In the genomic region with DNA sequence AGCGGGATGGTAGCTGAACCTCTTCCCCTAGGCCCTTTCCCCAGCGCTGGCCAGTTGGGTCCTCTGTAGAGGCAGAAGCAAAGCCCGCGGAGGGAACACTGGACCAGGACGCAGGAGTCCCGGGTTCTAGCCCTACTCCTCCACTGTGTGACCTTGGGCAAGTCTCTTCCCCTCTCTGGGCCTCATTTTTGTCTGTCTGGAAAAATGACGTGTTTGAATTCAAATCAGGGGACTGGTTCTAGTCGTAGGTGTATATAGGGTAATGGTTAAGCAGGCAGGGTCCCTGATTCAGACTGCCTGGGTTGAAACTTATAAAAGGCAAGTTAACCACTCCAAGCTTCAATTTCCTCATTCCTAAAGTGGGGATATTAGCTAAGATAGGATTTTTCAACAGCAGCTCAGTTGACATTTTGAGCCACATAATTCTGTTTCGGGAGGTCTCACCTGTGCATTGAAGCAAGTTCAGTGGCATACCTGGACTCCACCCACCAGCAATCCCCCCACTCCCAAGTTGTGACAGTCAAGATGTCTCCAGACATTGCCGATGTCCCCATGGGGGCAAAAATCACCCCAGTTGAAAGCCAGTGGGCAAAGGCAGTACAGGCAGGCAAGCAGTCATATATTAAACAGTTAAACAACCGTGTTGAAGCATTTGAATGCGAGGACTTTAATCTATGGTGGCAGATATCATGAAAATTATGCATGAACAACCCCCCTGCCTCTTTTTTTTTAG, we compare ENCODE assay signal across 8 cellular contexts. TPM values are rescaled to one million over a fixed set of nuclear protein-coding genes. Genes with fewer than 3 reads are reported as not detected.
DNase-seq lines count a peak whose midpoint lies in the region; ATAC-seq and TF ChIP-seq lines count a peak whose summit lies in the region.

No MANE protein-coding gene starts in this region.

- H3K4me3 ChIP-seq in suprapubic skin: peak overlapping the region; percentile 92

- peaks cover 6% of the 10 kb centered on the region for H3K36me3 ChIP-seq in suprapubic skin

- peak overlapping the region; percentile 97 for H3K4me3 Mint-ChIP-seq in activated naive CD8-positive, alpha-beta T cell treated with anti-CD3 and anti-CD28 coated beads for 36 hours

- no peaks in the 10 kb centered on the region for H3K27me3 ChIP-seq in suprapubic skin

- peaks cover 31% of the 10 kb centered on the region for H3K4me1 Mint-ChIP-seq in activated naive CD8-positive, alpha-beta T cell treated with anti-CD3 and anti-CD28 coated beads for 36 hours

- WGBS in suprapubic skin: 18% methylated on average over 11 of the region's 12 CpGs

- peak overlapping the region; percentile 96 for H3K27ac Mint-ChIP-seq in activated naive CD8-positive, alpha-beta T cell treated with anti-CD3 and anti-CD28 coated beads for 36 hours

- no peak for TF ChIP-seq EP300 in suprapubic skin (IDR thresholded peaks at IDR 0.05)

- H3K27ac ChIP-seq in 22Rv1: peak overlapping the region; percentile 88
- H3K27ac ChIP-seq in suprapubic skin: peak overlapping the region; percentile 96

- peaks cover 8% of the 10 kb centered on the region for H3K27me3 Mint-ChIP-seq in activated naive CD8-positive, alpha-beta T cell treated with anti-CD3 and anti-CD28 coated beads for 36 hours

- peaks cover 3% of the 10 kb centered on the region for H3K36me3 Mint-ChIP-seq in activated naive CD8-positive, alpha-beta T cell treated with anti-CD3 and anti-CD28 coated beads for 36 hours

- no peak for TF ChIP-seq POLR2A in suprapubic skin (IDR thresholded peaks at IDR 0.05)

- peak; percentile 36 for DNase-seq in activated naive CD8-positive, alpha-beta T cell treated with anti-CD3 and anti-CD28 coated beads for 36 hours
- DNase-seq in kidney glomerular epithelial cell (lab: John Stamatoyannopoulos, UW) (peak; percentile 44), suprapubic skin (ENCODE audit: low spot score in 2 of 2) (peak in 1 of 2 donors; percentile 76), NCI-H69 (lab: John Stamatoyannopoulos, UW) (no peak)
- no peak for DNase-seq in NK-92 treated with Interleukin-12 subunit alpha and Interleukin-12 subunit beta, amount 100 ng/mL, for 24 hours (lab: John Stamatoyannopoulos, UW)

- H3K4me1 ChIP-seq in suprapubic skin: peaks cover 35% of the 10 kb centered on the region

- no peaks in the 10 kb centered on the region for H3K9me3 Mint-ChIP-seq in activated naive CD8-positive, alpha-beta T cell treated with anti-CD3 and anti-CD28 coated beads for 36 hours

- no peaks in the 10 kb centered on the region for H3K9me3 ChIP-seq in suprapubic skin

- TF ChIP-seq CTCF in 22Rv1 (IDR thresholded peaks at IDR 0.05) (no peak), suprapubic skin (IDR thresholded peaks at IDR 0.05) (no peak)

- peak; percentile 0 for ATAC-seq in HG02759 (IDR thresholded peaks at IDR 0.05; ENCODE audit: unreplicated experiment)
- ATAC-seq in GM19023 (IDR thresholded peaks at IDR 0.05; ENCODE audit: unreplicated experiment): no peak

RNA-seq across cellular contexts. Expression of gene TPCN1, which starts 0.9 kb away (rescaled TPM):
- total RNA-seq in activated naive CD8-positive, alpha-beta T cell treated with anti-CD3 and anti-CD28 coated beads for 36 hours: 10 to 100 TPM; 20.5 to 25.0 TPM
- 10 to 100 TPM; 15.5 to 74.1 (median 35.6) TPM for total RNA-seq in suprapubic skin

RNA-seq across cellular contexts. Expression of gene RITA1, which starts 36.6 kb away (rescaled TPM):
- 10 to 100 TPM; 28.9 to 31.1 TPM for total RNA-seq in activated naive CD8-positive, alpha-beta T cell treated with anti-CD3 and anti-CD28 coated beads for 36 hours
- total RNA-seq in suprapubic skin: 10 to 100 TPM; 14.7 to 21.7 (median 16.9) TPM

RNA-seq across cellular contexts. Expression of gene DDX54, which starts 36.9 kb away (rescaled TPM):
- 100 to 1,000 TPM; 136 to 145 TPM for total RNA-seq in activated naive CD8-positive, alpha-beta T cell treated with anti-CD3 and anti-CD28 coated beads for 36 hours
- total RNA-seq in suprapubic skin: 10 to 100 TPM; 53.9 to 71.8 (median 63.9) TPM

Comparison
In these comparisons a context has a peak if more than half of its experiments do, and no peak if none do; other contexts are left out.
1. DNase-seq: peak in activated naive CD8-positive, alpha-beta T cell treated with anti-CD3 and anti-CD28 coated beads for 36 hours (single experiment) and kidney glomerular epithelial cell (single experiment); none in NK-92 treated with Interleukin-12 subunit alpha and Interleukin-12 subunit beta, amount 100 ng/mL, for 24 hours (single experiment) and NCI-H69 (single experiment).